Comparison of ENCODE assay signal across 28 cellular contexts in the genomic region with DNA sequence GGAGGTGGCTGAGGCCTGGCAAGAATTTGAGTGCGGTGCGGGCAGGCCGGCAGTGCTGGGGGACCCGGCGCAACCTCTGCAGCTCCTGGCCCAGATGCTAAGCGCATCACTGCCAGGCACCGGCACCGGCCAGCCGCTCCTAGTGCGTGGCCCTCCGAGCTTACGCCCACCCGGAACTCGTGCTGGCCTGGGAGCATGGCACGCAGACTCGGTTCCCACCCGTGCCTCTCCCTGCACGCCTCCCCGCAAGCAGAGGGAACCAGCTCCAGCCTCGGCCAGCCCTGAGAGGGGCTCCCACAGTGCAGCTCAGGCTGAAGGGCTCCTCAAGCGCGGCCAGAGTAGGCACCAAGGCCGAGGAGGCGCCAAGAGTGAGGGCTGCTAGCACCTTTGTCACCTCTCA.
"Had no signal": no experiment of that assay in that cellular context is flagged by ENCODE, and none has a peak within 500 bp of the region (broad histone marks: within the 10 kb centered on the region; RNA-seq: fewer than 3 reads in every experiment).

No MANE protein-coding gene starts in this region.

- FAIRE-seq: keratinocyte had no signal

- H2AFZ ChIP-seq: hepatocyte, neural progenitor cell had no signal

- H3K9me3 ChIP-seq: left lung, lower lobe of right lung, right atrium auricular region, suprapubic skin, thoracic aorta, tibial artery, uterus had no signal

- H3K27me3 Mint-ChIP-seq: progenitor cell of endocrine pancreas had no signal

- DNase-seq: heart right ventricle; left colon; lower lobe of right lung; mammary epithelial cell; mesenchymal stem cell; naive B cell; natural killer cell; nephron progenitor cell; ovary; stimulated activated CD4-positive, alpha-beta T cell treated with anti-CD3 and anti-CD28 coated beads, Interleukin-12 subunit alpha, Interleukin-12 subunit beta, amount 100 ng/mL, for 4 hours; stimulated activated CD4-positive, alpha-beta T cell treated with anti-CD3 and anti-CD28 coated beads, Interleukin-15, amount 100 ng/mL, for 24 hours; stimulated activated CD4-positive, alpha-beta T cell treated with anti-CD3 and anti-CD28 coated beads, Interleukin-4, amount 100 ng/mL, for 24 hours; stimulated activated naive CD4-positive, alpha-beta T cell treated with Interleukin-2 at 50 U/mL for 16 hours; tibial artery; uterus had no signal

- ATAC-seq: heart right ventricle; left colon; left lung; lower lobe of right lung; natural killer cell; sciatic nerve; stimulated activated effector memory CD8-positive, alpha-beta T cell treated with anti-CD3 and anti-CD28 coated beads, Interleukin-12 subunit alpha, Interleukin-12 subunit beta, amount 100 ng/mL, for 72 hours had no signal

- H3K27ac Mint-ChIP-seq: mesothelial cell of epicardium; naive B cell; natural killer cell; nephron progenitor cell; neural progenitor cell; progenitor cell of endocrine pancreas; stimulated activated effector memory CD8-positive, alpha-beta T cell treated with anti-CD3 and anti-CD28 coated beads, Interleukin-12 subunit alpha, Interleukin-12 subunit beta, amount 100 ng/mL, for 72 hours; type B pancreatic cell had no signal

- H3K4me1 Mint-ChIP-seq: naive B cell; natural killer cell; neural progenitor cell; stimulated activated effector memory CD8-positive, alpha-beta T cell treated with anti-CD3 and anti-CD28 coated beads, Interleukin-12 subunit alpha, Interleukin-12 subunit beta, amount 100 ng/mL, for 72 hours had no signal

- H3K4me2 ChIP-seq: hepatocyte, neural progenitor cell had no signal

- H3K9me3 Mint-ChIP-seq: natural killer cell; stimulated activated effector memory CD8-positive, alpha-beta T cell treated with anti-CD3 and anti-CD28 coated beads, Interleukin-12 subunit alpha, Interleukin-12 subunit beta, amount 100 ng/mL, for 72 hours; type B pancreatic cell had no signal

- H3K27me3 ChIP-seq: heart right ventricle, hepatocyte, left lung, neural progenitor cell, ovary, right atrium auricular region, suprapubic skin, tibial artery, uterus had no signal

- H3K36me3 ChIP-seq: heart right ventricle, left lung, lower lobe of right lung, neural progenitor cell, ovary, right atrium auricular region, suprapubic skin, thoracic aorta, tibial artery, uterus had no signal

- H3K9ac ChIP-seq: neural progenitor cell had no signal

- H3K4me3 Mint-ChIP-seq: mesothelial cell of epicardium; naive B cell; natural killer cell; nephron progenitor cell; neural progenitor cell; stimulated activated effector memory CD8-positive, alpha-beta T cell treated with anti-CD3 and anti-CD28 coated beads, Interleukin-12 subunit alpha, Interleukin-12 subunit beta, amount 100 ng/mL, for 72 hours; type B pancreatic cell had no signal

- H3K4me3 ChIP-seq: heart right ventricle, hepatocyte, left lung, lower lobe of right lung, neural progenitor cell, ovary, right atrium auricular region, skin epidermis, suprapubic skin, thoracic aorta, tibial artery, uterus had no signal

- H3K79me2 ChIP-seq: hepatocyte had no signal

- H3K27ac ChIP-seq: heart right ventricle, hepatocyte, left lung, lower lobe of right lung, neural progenitor cell, ovary, right atrium auricular region, skin epidermis, suprapubic skin, thoracic aorta, tibial artery, uterus had no signal

- H3K4me1 ChIP-seq: heart right ventricle, left lung, lower lobe of right lung, right atrium auricular region, suprapubic skin, tibial artery, uterus had no signal
